22 cellular contexts compared by ENCODE assay signal in the genomic region with DNA sequence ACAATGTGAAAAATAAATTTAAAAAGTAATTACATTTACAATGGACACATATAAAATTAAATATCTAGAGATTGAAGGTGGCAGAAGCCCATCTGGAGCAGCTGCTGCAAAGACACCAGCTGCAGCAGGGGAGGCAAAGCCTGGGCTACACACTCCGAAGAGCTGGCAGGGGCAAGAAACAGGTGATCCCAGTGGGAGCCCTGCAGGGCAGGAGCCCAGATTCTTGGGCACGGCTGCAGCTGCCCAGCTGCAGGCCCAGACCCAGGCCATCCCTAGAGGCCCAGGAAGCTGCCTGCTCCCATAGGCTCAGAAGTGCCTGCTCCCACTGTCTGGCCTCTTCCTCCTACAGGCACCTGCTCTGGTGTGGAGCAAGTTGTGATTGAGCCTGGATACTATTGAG.
A peak's percentile ranks its signal among the peaks of the same experiment; 100 is the strongest.
DNase-seq lines count a peak whose midpoint lies in the region; ATAC-seq and TF ChIP-seq lines count a peak whose summit lies in the region.
"Had no signal": no experiment of that assay in that cellular context is flagged by ENCODE, and none has a peak within 500 bp of the region (broad histone marks: within the 10 kb centered on the region; RNA-seq: fewer than 3 reads in every experiment).

No MANE protein-coding gene starts in this region.

- H3K36me3 ChIP-seq in aorta (ENCODE audit: control insufficient read depth in 1 of 2, insufficient read depth in 2 of 2, low read length in 1 of 2) (no peaks in the 10 kb centered on the region), BE2C (no peaks in the 10 kb centered on the region)
- H3K36me3 ChIP-seq: BLaER1 had no signal

- no peak overlapping the region for H3K4me3 ChIP-seq in aorta (ENCODE audit: low read length in 2 of 2)
- no peak overlapping the region for H3K4me3 ChIP-seq in BE2C (ENCODE audit: low read depth, low read length)
- H3K4me3 ChIP-seq: A549, BLaER1, GM12878 had no signal

- intact Hi-C loops in Right ventricle myocardium inferior (cut with DNase I) (no loop called here), cardiac septum (cut with DNase I) (no loop called here), sciatic nerve (cut with DNase I) (no loop called here), aorta (cut with DNase I) (no loop called here)

- H3K4me1 ChIP-seq in aorta (ENCODE audit: control insufficient read depth in 1 of 2, insufficient read depth in 2 of 2, low read length in 2 of 2) (no peaks in the 10 kb centered on the region), BE2C (no peaks in the 10 kb centered on the region)
- H3K4me1 ChIP-seq: A549, BLaER1 had no signal

- no peaks in the 10 kb centered on the region for H3K27me3 ChIP-seq in aorta (ENCODE audit: control insufficient read depth in 1 of 2, insufficient read depth in 2 of 2, low read length in 1 of 2)
- H3K27me3 ChIP-seq in BE2C: no peaks in the 10 kb centered on the region
- H3K27me3 ChIP-seq: BLaER1 had no signal

- DNase-seq in Right ventricle myocardium inferior (ENCODE audit: missing footprints) (peak; percentile 41), cardiac septum (ENCODE audit: low spot score) (no peak), sciatic nerve (ENCODE audit: low spot score) (no peak), aorta (no peak), BE2C (no peak)
- no peak for DNase-seq in stimulated activated CD4-positive, alpha-beta T cell treated with anti-CD3 and anti-CD28 coated beads, Interleukin-4, amount 100 ng/mL, for 4 hours
- DNase-seq: AML-193; C1 segment of cervical spinal cord; CD4-positive, alpha-beta memory T cell; CD4-positive, CD25-positive, alpha-beta regulatory T cell; CD8-positive, alpha-beta memory T cell; DMS 273 treated with DMSO at 0.1 percent for 48 hours; DMS153; DMS53; DMS79; DND-41; EL; GDM1 had no signal

- ATAC-seq in Right ventricle myocardium inferior (no peak), sciatic nerve (peak; percentile 15), aorta (ENCODE audit: low FRiP score) (peak; percentile 38)
- ATAC-seq: A549, GM12878 had no signal

- H3K9me3 ChIP-seq in aorta (ENCODE audit: control insufficient read depth, low read length) (peaks cover 5% of the 10 kb centered on the region), BE2C (no peaks in the 10 kb centered on the region; the same call in 1 of the 2 replicates)
- H3K9me3 ChIP-seq: A549 had no signal

- no peak for TF ChIP-seq CTCF in BE2C (IDR thresholded peaks at IDR 0.05; ENCODE audit: low read depth, low read length)

- H3K27ac ChIP-seq in aorta (ENCODE audit: low read depth in 1 of 2, low read length in 2 of 2): no peak overlapping the region
- H3K27ac ChIP-seq: 22Rv1, A549, BLaER1 had no signal

- WGBS in aorta, 2 donors: 94 to 96% methylated on average over 2 of the region's 2 CpGs
